Comparison of ENCODE assay signal across 17 cellular contexts in the genomic region with DNA sequence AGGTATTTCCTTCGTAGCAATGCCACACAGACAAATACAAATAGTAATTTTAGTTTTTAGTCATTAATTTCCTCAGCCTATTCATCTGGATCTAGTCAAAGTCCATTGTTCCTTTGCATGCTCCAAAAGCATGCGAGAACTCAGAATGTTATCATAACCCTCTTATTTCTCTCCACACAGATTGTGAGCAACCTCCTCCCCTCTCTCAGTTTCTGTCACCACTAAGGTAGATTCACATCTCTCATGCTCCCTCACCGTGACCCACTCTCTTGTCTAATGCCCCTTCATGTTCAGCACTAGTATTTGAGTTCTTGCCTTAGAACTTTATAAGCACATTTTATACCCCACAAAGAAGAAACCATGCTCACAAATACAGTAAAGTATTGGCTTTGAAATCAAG.
"Had no signal": no experiment of that assay in that cellular context is flagged by ENCODE, and none has a peak within 500 bp of the region (broad histone marks: within the 10 kb centered on the region; RNA-seq: fewer than 3 reads in every experiment).

No MANE protein-coding gene starts in this region.

- H3K4me3 ChIP-seq: ascending aorta, breast epithelium, left ventricle myocardium inferior, right atrium auricular region, skin epidermis, transverse colon had no signal

- ATAC-seq: activated CD4-positive, alpha-beta T cell treated with anti-CD3 and anti-CD28 coated beads for 36 hours; natural killer cell; stimulated activated naive B cell treated with anti-CD40 and anti-IgM and Interleukin-4, amounts not matched to agents 10 μg/mL and 1 μg/mL and 100 μg/mL, for 72 hours had no signal

- H3K27ac ChIP-seq: ascending aorta, breast epithelium, left ventricle myocardium inferior, right atrium auricular region, skin epidermis, transverse colon, VCaP had no signal

- H3K36me3 ChIP-seq: ascending aorta, breast epithelium, left ventricle myocardium inferior, right atrium auricular region, transverse colon had no signal

- DNase-seq: activated CD4-positive, alpha-beta memory T cell treated with anti-CD3 and anti-CD28 coated beads, Interleukin-2, amount 10 ng/mL, durations not matched to agents 7 days and 5 days; activated CD4-positive, alpha-beta T cell treated with anti-CD3 and anti-CD28 coated beads for 36 hours; activated naive CD4-positive, alpha-beta T cell treated with anti-CD3 and anti-CD28 coated beads, Interleukin-2, amount 10 ng/mL, durations not matched to agents 7 days and 5 days; activated T-cell treated with anti-CD3 and anti-CD28 coated beads, Interleukin-2, amount 50 U/mL, for 24 hours; effector memory CD4-positive, alpha-beta T cell; foreskin fibroblast; left ventricle myocardium inferior; natural killer cell; stimulated activated CD4-positive, alpha-beta T cell treated with anti-CD3 and anti-CD28 coated beads, Interleukin-15, amount 100 ng/mL, for 24 hours; stimulated activated CD4-positive, alpha-beta T cell treated with anti-CD3 and anti-CD28 coated beads, Interleukin-4, amount 100 ng/mL, for 1 hour; stimulated activated naive B cell treated with anti-CD40 and anti-IgM and Interleukin-4, amounts not matched to agents 10 μg/mL and 1 μg/mL and 100 μg/mL, for 72 hours; transverse colon had no signal

- H3K27me3 ChIP-seq: ascending aorta, breast epithelium, right atrium auricular region, transverse colon had no signal

- H3K4me1 ChIP-seq: ascending aorta, breast epithelium, left ventricle myocardium inferior, right atrium auricular region, transverse colon had no signal

- H3K9me3 ChIP-seq: ascending aorta, breast epithelium, left ventricle myocardium inferior, right atrium auricular region, transverse colon had no signal
